In the genomic region with DNA sequence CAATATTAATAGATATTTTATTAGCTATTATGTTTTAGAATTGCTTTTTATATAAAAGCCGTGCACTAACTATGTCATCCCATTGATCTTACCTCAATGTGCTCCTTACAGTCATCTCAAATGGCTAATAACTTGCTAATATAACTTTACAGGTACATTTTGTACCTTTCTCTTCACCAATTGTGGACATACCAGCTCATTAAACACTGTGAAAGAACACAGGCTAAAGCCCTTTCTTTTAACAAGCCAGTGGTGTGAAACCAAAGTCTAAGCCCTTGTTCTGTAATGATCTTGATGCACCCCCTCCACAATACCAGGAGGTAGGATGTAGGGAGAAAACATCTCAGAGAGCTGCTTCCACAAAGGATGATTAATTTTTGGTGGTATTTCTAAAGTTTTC, we compare ENCODE assay signal across 35 cellular contexts.
"Had no signal": no experiment of that assay in that cellular context is flagged by ENCODE, and none has a peak within 500 bp of the region (broad histone marks: within the 10 kb centered on the region; RNA-seq: fewer than 3 reads in every experiment).

No MANE protein-coding gene starts in this region.

- H3K4me3 ChIP-seq: MG63 had no signal

- H3K4me2 ChIP-seq: KMS-11 had no signal

- H3K9ac ChIP-seq: KMS-11 had no signal

- DNase-seq: Karpas-422, Kasumi-1, KBM-7, KG1, MG63, MM.1S, MV-4-11, NCI-H1092, NCI-H1092 treated with DMSO at 0.1 percent for 48 hours, NCI-H1105, NCI-H1105 treated with DMSO at 0.1 percent for 48 hours, NCI-H1417, NCI-H1417 treated with DMSO at 0.1 percent for 48 hours, NCI-H1436, NCI-H1436 treated with DMSO at 0.1 percent for 48 hours, NCI-H146, NCI-H1694 treated with DMSO at 0.1 percent for 48 hours, NCI-H187, NCI-H187 treated with DMSO at 0.1 percent for 48 hours, NCI-H1930, NCI-H2029, NCI-H2029 treated with DMSO at 0.1 percent for 48 hours, NCI-H2081, NCI-H2081 treated with DMSO at 0.1 percent for 48 hours, NCI-H2107, NCI-H2171, NCI-H2171 treated with DMSO at 0.1 percent for 48 hours, NCI-H2227 treated with DMSO at 0.1 percent for 48 hours, NCI-H226, NCI-H345, NCI-H446, NCI-H446 treated with DMSO at 0.1 percent for 48 hours, NCI-H510A, NCI-H510A treated with DMSO at 0.1 percent for 48 hours had no signal

- H3K27ac ChIP-seq: KMS-11 had no signal

- H3K27me3 ChIP-seq: MG63 had no signal

- H3K9me3 ChIP-seq: MG63 had no signal

- H3K36me3 ChIP-seq: MG63 had no signal
